In the genomic region with DNA sequence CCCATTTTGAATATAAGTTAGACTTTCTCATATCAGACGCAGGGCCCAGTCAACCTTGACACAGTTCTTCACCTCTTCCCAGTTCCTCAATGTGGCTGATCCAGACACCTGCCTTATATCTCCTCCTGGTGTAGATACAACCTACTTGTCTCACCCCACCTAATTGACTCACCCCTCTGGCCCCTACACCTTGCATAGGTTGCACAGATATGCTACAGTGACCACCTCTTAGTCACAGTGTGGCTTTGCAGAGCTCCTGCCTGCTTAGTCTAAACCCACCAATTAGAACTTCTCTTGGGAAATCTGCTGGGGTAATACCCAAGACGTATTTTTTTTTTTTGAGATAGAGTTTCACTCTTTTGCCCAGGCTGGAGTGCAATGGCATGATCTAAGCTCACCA, we compare ENCODE assay signal across 15 cellular contexts. TPM values are rescaled to one million over a fixed set of nuclear protein-coding genes. Genes with fewer than 3 reads are reported as not detected.
"Had no signal": no experiment of that assay in that cellular context is flagged by ENCODE, and none has a peak within 500 bp of the region (broad histone marks: within the 10 kb centered on the region; RNA-seq: fewer than 3 reads in every experiment).

No MANE protein-coding gene starts in this region.

- DNase-seq: activated CD4-positive, alpha-beta T cell treated with anti-CD3 and anti-CD28 coated beads, Interleukin-2, amount 50 U/mL, for 4 hours; activated CD4-positive, CD25-positive, alpha-beta regulatory T cell treated with anti-CD3 and anti-CD28 coated beads, Interleukin-2, amount 50 U/mL, for 72 hours; activated effector memory CD4-positive, alpha-beta T cell treated with anti-CD3 and anti-CD28 coated beads, Interleukin-2, amount 50 U/mL, for 16 hours; activated T-cell treated with anti-CD3 and anti-CD28 coated beads, Interleukin-2, amount 50 U/mL, for 4 hours; amniotic stem cell; brain microvascular endothelial cell; heart right ventricle; midbrain; retina; transverse colon had no signal

- H3K4me1 ChIP-seq: heart right ventricle had no signal

- H3K4me3 ChIP-seq: heart right ventricle, transverse colon had no signal

- H3K27me3 ChIP-seq: brain microvascular endothelial cell, transverse colon had no signal

- H3K27ac ChIP-seq: brain microvascular endothelial cell, heart right ventricle, transverse colon had no signal

- H3K36me3 ChIP-seq: brain microvascular endothelial cell, heart right ventricle, transverse colon had no signal

- H3K9me3 ChIP-seq: heart right ventricle, transverse colon had no signal

RNA-seq across cellular contexts. Expression of gene CHP2, which starts 16.8 kb away (rescaled TPM):
- total RNA-seq: activated naive CD4-positive, alpha-beta T cell treated with anti-CD3 and anti-CD28 coated beads, Interleukin-2, amount 50 U/mL, for 72 hours; activated T-cell treated with anti-CD3 and anti-CD28 coated beads, Interleukin-2, amount 50 U/mL, for 4 hours; heart right ventricle; kidney epithelial cell; liver; subcutaneous adipose tissue had no signal
- polyA plus RNA-seq: liver had no signal

RNA-seq across cellular contexts. Expression of gene ERN2, which starts 58.6 kb away (rescaled TPM):
- total RNA-seq: activated naive CD4-positive, alpha-beta T cell treated with anti-CD3 and anti-CD28 coated beads, Interleukin-2, amount 50 U/mL, for 72 hours; frontal cortex; kidney epithelial cell; subcutaneous adipose tissue had no signal
- polyA plus RNA-seq: heart right ventricle had no signal
